Comparison of ENCODE assay signal across 22 cellular contexts in genomic region chr4:118992149-118992548, GRCh38.
A peak's percentile ranks its signal among the peaks of the same experiment; 100 is the strongest.
DNase-seq lines count a peak whose midpoint lies in the region; ATAC-seq, FAIRE-seq and TF ChIP-seq lines count a peak whose summit lies in the region.
"Had no signal": no experiment of that assay in that cellular context is flagged by ENCODE, and none has a peak within 500 bp of the region (broad histone marks: within the 10 kb centered on the region; RNA-seq: fewer than 3 reads in every experiment).

No MANE protein-coding gene starts in this region.

- no peak overlapping the region for H3K4me3 ChIP-seq in mammary epithelial cell (replicated peaks in 1 of 3; ENCODE audit: insufficient read depth in 1 of 3, low read depth in 2 of 3, low read length in 3 of 3)
- no peak overlapping the region for H3K4me3 ChIP-seq in breast epithelium
- H3K4me3 ChIP-seq in esophagus muscularis mucosa: no peak overlapping the region
- peak overlapping the region in 1 of 4 donors; percentile 7 for H3K4me3 ChIP-seq in sigmoid colon
- H3K4me3 ChIP-seq in aorta (ENCODE audit: low read length in 2 of 2): no peak overlapping the region
- H3K4me3 ChIP-seq in GM23338: no peak overlapping the region
- H3K4me3 ChIP-seq: heart left ventricle, upper lobe of right lung had no signal

- H3K9me3 Mint-ChIP-seq in GM23338: no peaks in the 10 kb centered on the region; the same call in 2 of the 3 replicates
- H3K9me3 Mint-ChIP-seq: activated naive CD8-positive, alpha-beta T cell treated with anti-CD3 and anti-CD28 coated beads, Interleukin-2, amount 50 U/mL, for 24 hours; naive B cell had no signal

- no peak for TF ChIP-seq POLR2A in breast epithelium (IDR thresholded peaks at IDR 0.05)
- no peak for TF ChIP-seq POLR2A in esophagus muscularis mucosa (IDR thresholded peaks at IDR 0.05; ENCODE audit: low read depth)
- TF ChIP-seq POLR2A in sigmoid colon (IDR thresholded peaks at IDR 0.05): no peak
- no peak for TF ChIP-seq POLR2A in GM12891 (IDR thresholded peaks at IDR 0.05; ENCODE audit: low read depth, low read length)

- no peak overlapping the region for H3K9ac ChIP-seq in mammary epithelial cell (ENCODE audit: insufficient read depth, low read length)

- WGBS in mammary epithelial cell (ENCODE audit: low coverage, missing lambda C conversion rate): 100% methylated on average over 1 of the region's 1 CpG
- 92% methylated on average over 1 of the region's 1 CpG for WGBS in esophagus muscularis mucosa
- 92 to 95% methylated on average over 1 of the region's 1 CpG for WGBS in sigmoid colon, 2 donors
- WGBS in aorta, 2 donors: 92 to 100% methylated on average over 1 of the region's 1 CpG

- H3K9me3 ChIP-seq in mammary epithelial cell (replicated peaks; ENCODE audit: insufficient read depth, low read length): no peaks in the 10 kb centered on the region
- H3K9me3 ChIP-seq in breast epithelium: no peaks in the 10 kb centered on the region
- no peaks in the 10 kb centered on the region for H3K9me3 ChIP-seq in esophagus muscularis mucosa
- H3K9me3 ChIP-seq in sigmoid colon: no peaks in the 10 kb centered on the region
- no peaks in the 10 kb centered on the region for H3K9me3 ChIP-seq in aorta (ENCODE audit: control insufficient read depth, low read length)
- H3K9me3 ChIP-seq: heart left ventricle, upper lobe of right lung had no signal

- in situ Hi-C loops in mammary epithelial cell (cut with MboI; ENCODE audit: low sequenced_read_pairs in 2 of 2): no loop called here

- CTCF ChIA-PET in mammary epithelial cell (lab: Charles Lee; ENCODE audit: low non-redundant PET): no interaction called here

- H3K36me3 ChIP-seq in mammary epithelial cell (ENCODE audit: insufficient read depth, low read length) (no peaks in the 10 kb centered on the region), breast epithelium (no peaks in the 10 kb centered on the region), esophagus muscularis mucosa (no peaks in the 10 kb centered on the region), sigmoid colon (no peaks in the 10 kb centered on the region), aorta (ENCODE audit: control insufficient read depth in 1 of 2, insufficient read depth in 2 of 2, low read length in 1 of 2) (no peaks in the 10 kb centered on the region), GM23338 (ENCODE audit: insufficient read depth) (no peaks in the 10 kb centered on the region)
- H3K36me3 ChIP-seq: heart left ventricle, upper lobe of right lung had no signal

- H3K27me3 ChIP-seq in mammary epithelial cell (ENCODE audit: insufficient read depth, low read length) (no peaks in the 10 kb centered on the region), breast epithelium (no peaks in the 10 kb centered on the region), esophagus muscularis mucosa (no peaks in the 10 kb centered on the region), sigmoid colon (no peaks in the 10 kb centered on the region), aorta (ENCODE audit: control insufficient read depth in 1 of 2, insufficient read depth in 2 of 2, low read length in 1 of 2) (no peaks in the 10 kb centered on the region), GM23338 (ENCODE audit: insufficient read depth) (no peaks in the 10 kb centered on the region)
- H3K27me3 ChIP-seq: heart left ventricle, upper lobe of right lung had no signal

- H2AFZ ChIP-seq in mammary epithelial cell (ENCODE audit: low read depth, low read length) (peak overlapping the region; percentile 84), GM23338 (no peak overlapping the region)

- no TSS peak for BruUV-seq in mammary epithelial cell (replicated peaks; lab: Mats Ljungman, UMichigan)

- no peak overlapping the region for H3K27ac Mint-ChIP-seq in GM23338
- H3K27ac Mint-ChIP-seq: activated naive CD8-positive, alpha-beta T cell treated with anti-CD3 and anti-CD28 coated beads, Interleukin-2, amount 50 U/mL, for 24 hours; progenitor cell of endocrine pancreas had no signal

- H3K79me2 ChIP-seq in mammary epithelial cell (ENCODE audit: insufficient read depth, low read length) (no peaks in the 10 kb centered on the region), GM23338 (replicated peaks; ENCODE audit: insufficient read depth) (no peaks in the 10 kb centered on the region)

- no peak for FAIRE-seq in GM12891 (lab: Jason Lieb, UNC)

- peaks cover 21% of the 10 kb centered on the region for H3K4me1 ChIP-seq in mammary epithelial cell (ENCODE audit: insufficient read depth, low read length)
- peaks cover 0 to 14% of the 10 kb centered on the region in 2 donors for H3K4me1 ChIP-seq in breast epithelium
- H3K4me1 ChIP-seq in esophagus muscularis mucosa: peaks cover 66 to 97% (median 91%) of the 10 kb centered on the region in 4 donors
- H3K4me1 ChIP-seq in sigmoid colon: peaks cover 0 to 97% (median 78%) of the 10 kb centered on the region in 4 donors
- H3K4me1 ChIP-seq in aorta (ENCODE audit: control insufficient read depth in 1 of 2, insufficient read depth in 2 of 2, low read length in 2 of 2): peaks cover 8% of the 10 kb centered on the region in 2 donors
- H3K4me1 ChIP-seq in GM23338 (ENCODE audit: insufficient read depth): peaks cover 11% of the 10 kb centered on the region

- H3K4me3 Mint-ChIP-seq in GM23338: no peak overlapping the region
- H3K4me3 Mint-ChIP-seq: activated naive CD8-positive, alpha-beta T cell treated with anti-CD3 and anti-CD28 coated beads, Interleukin-2, amount 50 U/mL, for 24 hours had no signal

- DNase-seq in mammary epithelial cell (no peak), breast epithelium (ENCODE audit: low spot score in 2 of 2) (no peak), esophagus muscularis mucosa (ENCODE audit: extremely low spot score) (no peak), sigmoid colon (no peak), aorta (no peak), GM23338 (ENCODE audit: low spot score) (no peak), GM12891 (ENCODE audit: insufficient read length, low spot score) (no peak)
- DNase-seq: activated CD4-positive, alpha-beta T cell treated with anti-CD3 and anti-CD28 coated beads for 48 hours; activated gamma-delta T cell; activated naive CD8-positive, alpha-beta T cell treated with anti-CD3 and anti-CD28 coated beads, Interleukin-2, amount 50 U/mL, for 24 hours; activated T-cell treated with anti-CD3 and anti-CD28 coated beads, Interleukin-2, amount 50 U/mL, for 1 hour; heart left ventricle; naive B cell; NCI-H1694 treated with DMSO at 0.1 percent for 48 hours; NCI-H510A; OCI-M1; T-helper 2 cell; upper lobe of right lung had no signal

- ATAC-seq in aorta (ENCODE audit: low FRiP score) (no peak), GM21723 (IDR thresholded peaks at IDR 0.05; ENCODE audit: unreplicated experiment) (no peak), GM23338 (no peak)
- ATAC-seq: activated naive CD8-positive, alpha-beta T cell treated with anti-CD3 and anti-CD28 coated beads, Interleukin-2, amount 50 U/mL, for 24 hours; heart left ventricle; SK-N-SH treated with all-trans-retinoic acid at 6 μM for 48 hours; upper lobe of right lung had no signal

- TF ChIP-seq EP300 in esophagus muscularis mucosa (IDR thresholded peaks at IDR 0.05) (no peak), sigmoid colon (IDR thresholded peaks at IDR 0.05) (no peak)

- TF ChIP-seq CTCF in mammary epithelial cell (conservative IDR thresholded peaks at IDR 0.05 in 1 of 2, IDR thresholded peaks at IDR 0.05 in 1 of 2; ENCODE audit: extremely low read depth in 1 of 2, insufficient read depth in 1 of 2, low read depth in 1 of 2, low read length in 2 of 2): no peak
- TF ChIP-seq CTCF in breast epithelium (IDR thresholded peaks at IDR 0.05): no peak
- no peak for TF ChIP-seq CTCF in esophagus muscularis mucosa (IDR thresholded peaks at IDR 0.05)
- no peak for TF ChIP-seq CTCF in sigmoid colon (IDR thresholded peaks at IDR 0.05)
- no peak for TF ChIP-seq CTCF in GM23338 (conservative IDR thresholded peaks at IDR 0.05; ENCODE audit: low read depth in 2 of 2)

- no peak overlapping the region for H3K27ac ChIP-seq in mammary epithelial cell (ENCODE audit: insufficient read depth, low read depth, low read length)
- H3K27ac ChIP-seq in breast epithelium: no peak overlapping the region
- peak overlapping the region; percentile 85 to 91 (median 90) for H3K27ac ChIP-seq in esophagus muscularis mucosa (replicated peaks in 1 of 4)
- H3K27ac ChIP-seq in sigmoid colon: peak overlapping the region; percentile 84 to 90 (median 87)
- H3K27ac ChIP-seq in aorta (ENCODE audit: low read depth in 1 of 2, low read length in 2 of 2): peak overlapping the region; percentile 19 to 61
- H3K27ac ChIP-seq in GM23338 (ENCODE audit: low read depth): no peak overlapping the region
- H3K27ac ChIP-seq: 22Rv1, upper lobe of right lung had no signal

- dilution Hi-C loops in mammary epithelial cell (cut with HindIII; ENCODE audit: low sequenced_read_pairs): no loop called here

- intact Hi-C loops in mammary epithelial cell (cut with micrococcal nuclease) (no loop called here), breast epithelium (cut with DNase I; ENCODE audit: low total_unique reads) (no loop called here), esophagus muscularis mucosa (cut with DNase I) (loop anchor here (5.0 kb wide), 1 partner anchor 35 kb away; no protein-coding TSS in a partner anchor), sigmoid colon (cut with DNase I) (loop anchor here (2.0 kb wide), 1 partner anchor 39 kb away; no protein-coding TSS in a partner anchor), aorta (cut with DNase I) (no loop called here)

- H3K4me2 ChIP-seq in mammary epithelial cell (ENCODE audit: insufficient read depth, low read depth, low read length): no peak overlapping the region
- H3K4me2 ChIP-seq in GM23338: no peak overlapping the region

- H3K4me1 Mint-ChIP-seq in GM23338: peaks cover 11% of the 10 kb centered on the region
- H3K4me1 Mint-ChIP-seq: activated naive CD8-positive, alpha-beta T cell treated with anti-CD3 and anti-CD28 coated beads, Interleukin-2, amount 50 U/mL, for 24 hours had no signal

- H3K36me3 Mint-ChIP-seq in GM23338 (ENCODE audit: low read depth): no peaks in the 10 kb centered on the region
- H3K36me3 Mint-ChIP-seq: naive B cell had no signal

- no peaks in the 10 kb centered on the region for H3K27me3 Mint-ChIP-seq in GM23338 (ENCODE audit: insufficient read depth, low read depth, poor library complexity)

- H3F3A ChIP-seq in GM23338 (replicated peaks; ENCODE audit: low read depth): no peaks in the 10 kb centered on the region

- H3K9me2 ChIP-seq in GM23338 (ENCODE audit: insufficient read depth): peaks cover 9% of the 10 kb centered on the region

- no peaks in the 10 kb centered on the region for H4K20me1 ChIP-seq in mammary epithelial cell (ENCODE audit: insufficient read depth, low read length)
- H4K20me1 ChIP-seq in GM23338 (replicated peaks; ENCODE audit: insufficient read depth): no peaks in the 10 kb centered on the region

TF ChIP-seq in GM23338, 12 proteins besides CTCF, POLR2A, EP300 and RAD21 (continues in another document):
- TF ChIP-seq CREB1 (CRISPR knock-in tag; IDR thresholded peaks at IDR 0.05; ENCODE audit: low read depth): no peak
- TF ChIP-seq POLR2AphosphoS5 (IDR thresholded peaks at IDR 0.05; ENCODE audit: low read depth): no peak
- TF ChIP-seq EZH2 (IDR thresholded peaks at IDR 0.05; ENCODE audit: low read depth, unreplicated experiment): no peak

TF ChIP-seq in GM12891, 5 proteins besides CTCF, POLR2A, EP300 and RAD21 (continues in another document):
- TF ChIP-seq POLR2AphosphoS5 (IDR thresholded peaks at IDR 0.05; ENCODE audit: low read depth, low read length): no peak
- no peak for TF ChIP-seq SPI1 (IDR thresholded peaks at IDR 0.05; ENCODE audit: low read depth, low read length)
- TF ChIP-seq TAF1 (IDR thresholded peaks at IDR 0.05; ENCODE audit: low read depth, low read length): no peak
- TF ChIP-seq POU2F2 (IDR thresholded peaks at IDR 0.05; ENCODE audit: low read depth, low read length): no peak

Comparison
In these comparisons a context has a peak if more than half of its experiments do, and no peak if none do; other contexts are left out.
1. H3K27ac ChIP-seq: peak in esophagus muscularis mucosa (4 of 4), sigmoid colon (4 of 4) and aorta (2 of 2); none in mammary epithelial cell (single experiment), breast epithelium (0 of 2) and GM23338 (single experiment).
2. intact Hi-C loops: an anchor here in esophagus muscularis mucosa (5.0 kb wide) and sigmoid colon (2.0 kb wide); none called in mammary epithelial cell, breast epithelium and aorta.